1 cellular context compared by ENCODE assay signal in the genomic region with DNA sequence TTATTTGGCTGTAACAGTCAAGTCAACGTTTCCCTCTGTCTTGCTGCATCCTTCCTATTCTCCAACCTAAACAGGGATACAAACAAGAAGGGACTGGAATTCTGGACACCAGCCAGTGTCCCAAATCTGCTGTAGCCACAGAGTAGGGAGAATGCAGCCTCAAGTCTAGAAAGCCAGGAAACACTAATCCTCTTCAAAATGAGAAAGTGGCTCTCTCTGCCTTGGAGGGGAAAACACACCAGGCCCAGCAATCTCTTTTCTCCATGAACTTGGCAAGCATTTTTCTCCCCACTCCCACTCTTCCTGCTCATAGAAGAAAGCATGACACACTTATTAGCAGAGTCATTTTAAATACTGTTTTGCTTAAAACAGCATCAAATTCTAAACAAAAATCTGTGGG.
TF ChIP-seq lines count a peak whose summit lies in the region.

No MANE protein-coding gene starts in this region.

TF ChIP-seq in SK-N-SH, 30 proteins besides CTCF, POLR2A, EP300 and RAD21 (continued from another document):
- TF ChIP-seq, protein P1, sequence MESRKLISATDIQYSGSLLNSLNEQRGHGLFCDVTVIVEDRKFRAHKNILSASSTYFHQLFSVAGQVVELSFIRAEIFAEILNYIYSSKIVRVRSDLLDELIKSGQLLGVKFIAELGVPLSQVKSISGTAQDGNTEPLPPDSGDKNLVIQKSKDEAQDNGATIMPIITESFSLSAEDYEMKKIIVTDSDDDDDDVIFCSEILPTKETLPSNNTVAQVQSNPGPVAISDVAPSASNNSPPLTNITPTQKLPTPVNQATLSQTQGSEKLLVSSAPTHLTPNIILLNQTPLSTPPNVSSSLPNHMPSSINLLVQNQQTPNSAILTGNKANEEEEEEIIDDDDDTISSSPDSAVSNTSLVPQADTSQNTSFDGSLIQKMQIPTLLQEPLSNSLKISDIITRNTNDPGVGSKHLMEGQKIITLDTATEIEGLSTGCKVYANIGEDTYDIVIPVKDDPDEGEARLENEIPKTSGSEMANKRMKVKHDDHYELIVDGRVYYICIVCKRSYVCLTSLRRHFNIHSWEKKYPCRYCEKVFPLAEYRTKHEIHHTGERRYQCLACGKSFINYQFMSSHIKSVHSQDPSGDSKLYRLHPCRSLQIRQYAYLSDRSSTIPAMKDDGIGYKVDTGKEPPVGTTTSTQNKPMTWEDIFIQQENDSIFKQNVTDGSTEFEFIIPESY (IDR thresholded peaks at IDR 0.05; ENCODE audit: borderline replicate concordance, low read depth) = no peak
- TF ChIP-seq RFX5 (IDR thresholded peaks at IDR 0.05; ENCODE audit: low read length) (no peak), TAF1 (IDR thresholded peaks at IDR 0.05; ENCODE audit: borderline replicate concordance, low read depth, low read length) (no peak), EZH2phosphoT487 (IDR thresholded peaks at IDR 0.05; ENCODE audit: borderline replicate concordance, low read depth) (no peak), GATA2 (CRISPR knock-in tag; IDR thresholded peaks at IDR 0.05) (no peak), CHD2 (IDR thresholded peaks at IDR 0.05; ENCODE audit: low read length, partially characterized antibody) (no peak)
